Comparison of ENCODE assay signal across 19 cellular contexts in the genomic region with DNA sequence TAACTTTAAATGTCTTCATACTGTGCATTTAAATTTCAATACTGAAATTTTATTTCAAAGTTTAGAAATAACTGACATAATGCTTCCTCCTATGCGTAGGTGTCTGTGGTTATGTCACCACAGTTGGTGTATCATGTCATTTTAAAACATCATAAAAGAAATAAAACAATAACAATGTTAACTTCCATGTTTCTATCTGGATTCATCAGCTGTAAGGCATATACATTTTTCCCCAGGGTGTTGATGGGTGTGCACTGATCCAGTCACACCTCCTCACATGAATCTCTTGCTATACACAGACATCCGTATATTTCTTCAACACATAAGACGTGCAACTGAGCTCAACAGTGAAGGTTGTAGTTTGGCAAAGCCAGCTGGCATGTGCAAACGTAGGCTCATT. TPM values are rescaled to one million over a fixed set of nuclear protein-coding genes. Genes with fewer than 3 reads are reported as not detected.
DNase-seq lines count a peak whose midpoint lies in the region; ATAC-seq lines count a peak whose summit lies in the region.
"Had no signal": no experiment of that assay in that cellular context is flagged by ENCODE, and none has a peak within 500 bp of the region (broad histone marks: within the 10 kb centered on the region; RNA-seq: fewer than 3 reads in every experiment).

No MANE protein-coding gene starts in this region.

- H3K9me3 ChIP-seq in thymus (ENCODE audit: control insufficient read depth) = no peaks in the 10 kb centered on the region
- H3K9me3 ChIP-seq: left lung, ovary had no signal

- H3K36me3 ChIP-seq in thymus (ENCODE audit: control insufficient read depth, insufficient read depth) = peaks cover 15% of the 10 kb centered on the region
- H3K36me3 ChIP-seq: left lung, ovary had no signal

- no peaks in the 10 kb centered on the region for H3K9me3 Mint-ChIP-seq in activated naive CD4-positive, alpha-beta T cell treated with anti-CD3 and anti-CD28 coated beads, Interleukin-2, amount 10 ng/mL, durations not matched to agents 7 days and 5 days
- no peaks in the 10 kb centered on the region for H3K9me3 Mint-ChIP-seq in T-helper 1 cell treated with Interleukin-12 subunit alpha and Interleukin-12 subunit beta and Interleukin-4 antibody, amounts not matched to agents 30 μg/mL and 1 μg/mL, for 36 hours
- H3K9me3 Mint-ChIP-seq: dendritic cell treated with granulocyte-macrophage colony-stimulating factor and Interleukin-4, amounts not matched to agents 40 ng/mL and 50 ng/mL, for 4 days had no signal

- peak overlapping the region; percentile 92 for H3K27ac Mint-ChIP-seq in activated naive CD4-positive, alpha-beta T cell treated with anti-CD3 and anti-CD28 coated beads, Interleukin-2, amount 10 ng/mL, durations not matched to agents 7 days and 5 days
- H3K27ac Mint-ChIP-seq in T-helper 1 cell treated with Interleukin-12 subunit alpha and Interleukin-12 subunit beta and Interleukin-4 antibody, amounts not matched to agents 30 μg/mL and 1 μg/mL, for 36 hours = peak overlapping the region; percentile 90
- H3K27ac Mint-ChIP-seq: dendritic cell treated with granulocyte-macrophage colony-stimulating factor and Interleukin-4, amounts not matched to agents 40 ng/mL and 50 ng/mL, for 4 days had no signal

- ATAC-seq in GM19023 (IDR thresholded peaks at IDR 0.05; ENCODE audit: unreplicated experiment) (no peak), HG02885 (IDR thresholded peaks at IDR 0.05; ENCODE audit: poor library complexity, unreplicated experiment) (no peak)
- ATAC-seq: left lung, sciatic nerve had no signal

- peak overlapping the region; percentile 76 for H3K4me3 Mint-ChIP-seq in activated naive CD4-positive, alpha-beta T cell treated with anti-CD3 and anti-CD28 coated beads, Interleukin-2, amount 10 ng/mL, durations not matched to agents 7 days and 5 days
- peak overlapping the region; percentile 84 for H3K4me3 Mint-ChIP-seq in T-helper 1 cell treated with Interleukin-12 subunit alpha and Interleukin-12 subunit beta and Interleukin-4 antibody, amounts not matched to agents 30 μg/mL and 1 μg/mL, for 36 hours
- H3K4me3 Mint-ChIP-seq: dendritic cell treated with granulocyte-macrophage colony-stimulating factor and Interleukin-4, amounts not matched to agents 40 ng/mL and 50 ng/mL, for 4 days had no signal

- peak; percentile 25 for DNase-seq in activated naive CD4-positive, alpha-beta T cell treated with anti-CD3 and anti-CD28 coated beads, Interleukin-2, amount 10 ng/mL, durations not matched to agents 7 days and 5 days
- DNase-seq in activated naive CD4-positive, alpha-beta T cell treated with Interleukin-2 at 50 U/mL for 16 hours = no peak
- DNase-seq in central memory CD4-positive, alpha-beta T cell = peak; percentile 35
- DNase-seq in dedifferentiated amniotic fluid mesenchymal stem cell (ENCODE audit: extremely low spot score) = no peak
- DNase-seq: erythroblast, KBM-7, left lung, NCI-H1417, NCI-H2171, ovary, PC-9, T1000 had no signal

- no peaks in the 10 kb centered on the region for H3K27me3 ChIP-seq in thymus (ENCODE audit: control insufficient read depth, insufficient read depth)
- H3K27me3 ChIP-seq: ovary had no signal

- peaks cover 12% of the 10 kb centered on the region for H3K4me1 ChIP-seq in thymus (ENCODE audit: control insufficient read depth, insufficient read depth, low read length)

- peaks cover 19% of the 10 kb centered on the region for H3K4me1 Mint-ChIP-seq in activated naive CD4-positive, alpha-beta T cell treated with anti-CD3 and anti-CD28 coated beads, Interleukin-2, amount 10 ng/mL, durations not matched to agents 7 days and 5 days
- H3K4me1 Mint-ChIP-seq in T-helper 1 cell treated with Interleukin-12 subunit alpha and Interleukin-12 subunit beta and Interleukin-4 antibody, amounts not matched to agents 30 μg/mL and 1 μg/mL, for 36 hours (ENCODE audit: low read depth) = peaks cover 27% of the 10 kb centered on the region

- WGBS in thymus = 29% methylated on average over 4 of the region's 4 CpGs

- CTCF ChIA-PET in activated naive CD4-positive, alpha-beta T cell treated with anti-CD3 and anti-CD28 coated beads, Interleukin-2, amount 10 ng/mL, durations not matched to agents 7 days and 5 days (lab: Charles Lee) = interaction anchor here (1.1 to 4.7 kb wide), 8 partner anchors 20 to 112 kb away, joined by 3 to 17 read pairs (median 6); no protein-coding TSS in a partner anchor

- H3K4me3 ChIP-seq in thymus (ENCODE audit: low read length) = peak overlapping the region; percentile 53
- H3K4me3 ChIP-seq: left lung, ovary, PC-9 had no signal

- H3K36me3 Mint-ChIP-seq in activated naive CD4-positive, alpha-beta T cell treated with anti-CD3 and anti-CD28 coated beads, Interleukin-2, amount 10 ng/mL, durations not matched to agents 7 days and 5 days = peaks cover 54% of the 10 kb centered on the region
- peaks cover 46% of the 10 kb centered on the region for H3K36me3 Mint-ChIP-seq in T-helper 1 cell treated with Interleukin-12 subunit alpha and Interleukin-12 subunit beta and Interleukin-4 antibody, amounts not matched to agents 30 μg/mL and 1 μg/mL, for 36 hours (ENCODE audit: low read depth)

- H3K27ac ChIP-seq in thymus (ENCODE audit: low read depth) = peak overlapping the region; percentile 76
- H3K27ac ChIP-seq: HL-60, left lung, ovary, PC-9 had no signal

- H3K27me3 Mint-ChIP-seq in activated naive CD4-positive, alpha-beta T cell treated with anti-CD3 and anti-CD28 coated beads, Interleukin-2, amount 10 ng/mL, durations not matched to agents 7 days and 5 days = peaks cover 5% of the 10 kb centered on the region
- H3K27me3 Mint-ChIP-seq in T-helper 1 cell treated with Interleukin-12 subunit alpha and Interleukin-12 subunit beta and Interleukin-4 antibody, amounts not matched to agents 30 μg/mL and 1 μg/mL, for 36 hours (ENCODE audit: low read depth) = no peaks in the 10 kb centered on the region

RNA-seq across cellular contexts. Expression of a gene that starts 6.2 kb away (rescaled TPM):
- 4.6 TPM for polyA plus RNA-seq in thymus

Comparison
In these comparisons a context has a peak if more than half of its experiments do, and no peak if none do; other contexts are left out.
1. DNase-seq: peak in activated naive CD4-positive, alpha-beta T cell treated with anti-CD3 and anti-CD28 coated beads, Interleukin-2, amount 10 ng/mL, durations not matched to agents 7 days and 5 days (single experiment) and central memory CD4-positive, alpha-beta T cell (single experiment); none in activated naive CD4-positive, alpha-beta T cell treated with Interleukin-2 at 50 U/mL for 16 hours (single experiment) and dedifferentiated amniotic fluid mesenchymal stem cell (single experiment).